In genomic region chr13:110017379-110017778, GRCh38 we compare ENCODE assay signal across 12 cellular contexts.
A peak's percentile ranks its signal among the peaks of the same experiment; 100 is the strongest.
DNase-seq lines count a peak whose midpoint lies in the region; ATAC-seq and TF ChIP-seq lines count a peak whose summit lies in the region.
"Had no signal": no experiment of that assay in that cellular context is flagged by ENCODE, and none has a peak within 500 bp of the region (broad histone marks: within the 10 kb centered on the region; RNA-seq: fewer than 3 reads in every experiment).

No MANE protein-coding gene starts in this region.

- BruUV-seq in Calu3 (replicated peaks; lab: Mats Ljungman, UMichigan) (no TSS peak), PC-9 (replicated peaks; lab: Mats Ljungman, UMichigan) (no TSS peak)

- no peak overlapping the region for H2BK5ac ChIP-seq in neuronal stem cell (ENCODE audit: low read length)

- WGBS in neuronal stem cell (ENCODE audit: extremely low coverage in 2 of 2, insufficient read length in 2 of 2, insufficient replicate concordance in 1 of 2), 2 donors, result no CpG with 5 or more reads among the region's 7 CpGs
- 29 to 35% methylated on average over 5 to 7 of the region's 7 CpGs for WGBS in testis, 2 donors

- DNase-seq in Calu3, result peak; percentile 9
- DNase-seq in PC-9, result peak; percentile 69 to 88
- no peak for DNase-seq in epithelial cell of prostate (ENCODE audit: low read depth, low spot score)
- DNase-seq in neuronal stem cell (ENCODE audit: low spot score), result no peak
- no peak for DNase-seq in cortex of kidney (lab: John Stamatoyannopoulos, UW)
- DNase-seq in testis, result no peak
- no peak for DNase-seq in mucosa of gallbladder (ENCODE audit: low spot score)
- DNase-seq: activated CD8-positive, alpha-beta T cell treated with anti-CD3 and anti-CD28 coated beads for 36 hours; adrenal gland; heart right ventricle; nephron progenitor cell had no signal

- no peak overlapping the region for H3K14ac ChIP-seq in neuronal stem cell (ENCODE audit: low read length)

- H2BK120ac ChIP-seq in neuronal stem cell (ENCODE audit: low read depth, low read length), result no peak overlapping the region

- no peaks in the 10 kb centered on the region for H3K36me3 Mint-ChIP-seq in Calu3 (ENCODE audit: insufficient read depth, unreplicated experiment)

- H3K9ac ChIP-seq in neuronal stem cell (ENCODE audit: low read depth, low read length, poor library complexity), result no peak overlapping the region

- H3K27ac ChIP-seq in PC-9 (peak overlapping the region; percentile 65), epithelial cell of prostate (peak overlapping the region; percentile 74), neuronal stem cell (replicated peaks; ENCODE audit: low read length) (peak overlapping the region; percentile 16), testis (no peak overlapping the region)
- H3K27ac ChIP-seq: adrenal gland, heart right ventricle had no signal

- intact Hi-C loops in Calu3 (cut with micrococcal nuclease; ENCODE audit: unreplicated experiment) (no loop called here), PC-9 (cut with micrococcal nuclease; ENCODE audit: unreplicated experiment) (loop anchor here (1.0 to 10.0 kb wide), 4 partner anchors 18 to 673 kb away; partner anchors contain the start of gene IRS2), testis (cut with DNase I; ENCODE audit: low total_unique reads) (no loop called here)

- no peak overlapping the region for H3K4me3 ChIP-seq in PC-9
- H3K4me3 ChIP-seq in neuronal stem cell (ENCODE audit: low read length in 2 of 2), result no peak overlapping the region
- no peak overlapping the region for H3K4me3 ChIP-seq in testis
- H3K4me3 ChIP-seq: adrenal gland, heart right ventricle had no signal

- H3F3A ChIP-seq in PC-9 (ENCODE audit: insufficient read depth, low read depth), result peaks cover 21% of the 10 kb centered on the region

- H3K4me3 Mint-ChIP-seq in Calu3 (ENCODE audit: low read depth, unreplicated experiment), result no peak overlapping the region
- H3K4me3 Mint-ChIP-seq: activated CD8-positive, alpha-beta T cell treated with anti-CD3 and anti-CD28 coated beads for 36 hours; nephron progenitor cell had no signal

- no peaks in the 10 kb centered on the region; the same call in 1 of the 2 replicates for H3K9me3 ChIP-seq in PC-9 (ENCODE audit: insufficient read depth, low read depth)
- H3K9me3 ChIP-seq in neuronal stem cell (replicated peaks in 1 of 2; ENCODE audit: control insufficient read depth in 2 of 2, insufficient read depth in 1 of 2, low read depth in 1 of 2, low read length in 2 of 2), result peaks cover 0 to 3% of the 10 kb centered on the region in 2 donors
- H3K9me3 ChIP-seq in testis, result no peaks in the 10 kb centered on the region
- H3K9me3 ChIP-seq: adrenal gland, heart right ventricle had no signal

- no peaks in the 10 kb centered on the region for H3K9me2 ChIP-seq in PC-9 (ENCODE audit: insufficient read depth)

- H4K91ac ChIP-seq in neuronal stem cell (ENCODE audit: low read depth, low read length, poor library complexity), result no peak overlapping the region

- no peak overlapping the region for H2AK5ac ChIP-seq in neuronal stem cell (ENCODE audit: low read depth, low read length)

- H2BK15ac ChIP-seq in neuronal stem cell (ENCODE audit: low read length), result no peak overlapping the region

- H3K79me1 ChIP-seq in neuronal stem cell (ENCODE audit: low read depth, low read length), result no peaks in the 10 kb centered on the region

- H3K36me3 ChIP-seq in PC-9 (ENCODE audit: low read depth) (no peaks in the 10 kb centered on the region), neuronal stem cell (replicated peaks in 1 of 2; ENCODE audit: control insufficient read depth in 2 of 2, insufficient read depth in 2 of 2, low read length in 2 of 2) (no peaks in the 10 kb centered on the region), testis (ENCODE audit: low read depth, missing control alignments) (no peaks in the 10 kb centered on the region)
- H3K36me3 ChIP-seq: adrenal gland, heart right ventricle had no signal

- H3K79me2 ChIP-seq in PC-9 (ENCODE audit: low read depth), result no peaks in the 10 kb centered on the region

- POLR2A ChIA-PET in PC-9 (lab: Charles Lee; ENCODE audit: unreplicated experiment), result interaction anchor here (0.6 kb wide), 1 partner anchor 97 kb away, joined by 6 read pairs; no protein-coding TSS in a partner anchor

- H2BK12ac ChIP-seq in neuronal stem cell (ENCODE audit: low read length), result no peak overlapping the region

- H2AFZ ChIP-seq in PC-9 (no peak overlapping the region), neuronal stem cell (ENCODE audit: low read length) (peak overlapping the region; percentile 18)

- no peak overlapping the region for H4K8ac ChIP-seq in neuronal stem cell (ENCODE audit: low read depth, low read length)

- ATAC-seq in HG03439 (IDR thresholded peaks at IDR 0.05; ENCODE audit: unreplicated experiment), result no peak
- ATAC-seq: activated CD8-positive, alpha-beta T cell treated with anti-CD3 and anti-CD28 coated beads for 36 hours had no signal

- peak overlapping the region; percentile 32 for H3K18ac ChIP-seq in neuronal stem cell (ENCODE audit: low read length)

- peaks cover 38% of the 10 kb centered on the region for H3K4me1 ChIP-seq in PC-9 (replicated peaks; ENCODE audit: insufficient read depth)
- peaks cover 0 to 10% of the 10 kb centered on the region in 2 donors for H3K4me1 ChIP-seq in neuronal stem cell (ENCODE audit: control insufficient read depth in 2 of 2, insufficient read depth in 1 of 2, low read depth in 1 of 2, low read length in 2 of 2)
- no peaks in the 10 kb centered on the region for H3K4me1 ChIP-seq in testis
- H3K4me1 ChIP-seq: adrenal gland had no signal

- TF ChIP-seq CTCF in Calu3 (IDR thresholded peaks at IDR 0.05; ENCODE audit: unreplicated experiment), result no peak
- TF ChIP-seq CTCF in PC-9 (conservative IDR thresholded peaks at IDR 0.05), result no peak
- TF ChIP-seq CTCF in testis (IDR thresholded peaks at IDR 0.05), result no peak

- H4K20me1 ChIP-seq in PC-9 (ENCODE audit: insufficient read depth), result no peaks in the 10 kb centered on the region

- H3K27ac Mint-ChIP-seq in Calu3 (ENCODE audit: unreplicated experiment), result peak overlapping the region; percentile 45
- H3K27ac Mint-ChIP-seq: activated CD8-positive, alpha-beta T cell treated with anti-CD3 and anti-CD28 coated beads for 36 hours; nephron progenitor cell had no signal

- CTCF ChIA-PET in Calu3 (lab: Charles Lee) (no interaction called here), PC-9 (lab: Charles Lee) (interaction anchor here (0.5 kb wide), 1 partner anchor 231 kb away, joined by 7 read pairs; the partner anchor contains the start of gene IRS2)

- H3K27me3 ChIP-seq in PC-9 (ENCODE audit: insufficient read depth, low read depth) (no peaks in the 10 kb centered on the region), neuronal stem cell (ENCODE audit: control insufficient read depth in 3 of 3, insufficient read depth in 3 of 3, low read depth in 1 of 3, low read length in 3 of 3) (no peaks in the 10 kb centered on the region), testis (no peaks in the 10 kb centered on the region)
- H3K27me3 ChIP-seq: adrenal gland, heart right ventricle had no signal

- peaks cover 14% of the 10 kb centered on the region for H3K4me1 Mint-ChIP-seq in Calu3 (ENCODE audit: low read depth, unreplicated experiment)
- H3K4me1 Mint-ChIP-seq: nephron progenitor cell had no signal

- H3K23ac ChIP-seq in neuronal stem cell (ENCODE audit: low read depth, low read length, poor library complexity), result no peak overlapping the region

- H3K27me3 Mint-ChIP-seq in Calu3 (ENCODE audit: unreplicated experiment), result no peaks in the 10 kb centered on the region

- no peak for TF ChIP-seq POLR2A in testis (IDR thresholded peaks at IDR 0.05)

- H3K4ac ChIP-seq in neuronal stem cell (ENCODE audit: low read length), result no peak overlapping the region

- peak overlapping the region; percentile 45 for H3K4me2 ChIP-seq in PC-9
- no peak overlapping the region for H3K4me2 ChIP-seq in neuronal stem cell (ENCODE audit: insufficient read depth, low read length, poor library complexity, severe bottlenecking)

- no peaks in the 10 kb centered on the region for H3K9me3 Mint-ChIP-seq in Calu3 (ENCODE audit: low read depth, unreplicated experiment)
- H3K9me3 Mint-ChIP-seq: activated CD8-positive, alpha-beta T cell treated with anti-CD3 and anti-CD28 coated beads for 36 hours had no signal

Comparison
In these comparisons a context has a peak if more than half of its experiments do, and no peak if none do; other contexts are left out.
1. DNase-seq: peak in Calu3 (single experiment) and PC-9 (2 of 2); none in epithelial cell of prostate (single experiment), neuronal stem cell (single experiment), cortex of kidney (single experiment), testis (single experiment) and mucosa of gallbladder (single experiment).
2. H3K27ac ChIP-seq: peak in PC-9 (single experiment), epithelial cell of prostate (single experiment) and neuronal stem cell (single experiment); none in testis (0 of 2).